In the genomic region with DNA sequence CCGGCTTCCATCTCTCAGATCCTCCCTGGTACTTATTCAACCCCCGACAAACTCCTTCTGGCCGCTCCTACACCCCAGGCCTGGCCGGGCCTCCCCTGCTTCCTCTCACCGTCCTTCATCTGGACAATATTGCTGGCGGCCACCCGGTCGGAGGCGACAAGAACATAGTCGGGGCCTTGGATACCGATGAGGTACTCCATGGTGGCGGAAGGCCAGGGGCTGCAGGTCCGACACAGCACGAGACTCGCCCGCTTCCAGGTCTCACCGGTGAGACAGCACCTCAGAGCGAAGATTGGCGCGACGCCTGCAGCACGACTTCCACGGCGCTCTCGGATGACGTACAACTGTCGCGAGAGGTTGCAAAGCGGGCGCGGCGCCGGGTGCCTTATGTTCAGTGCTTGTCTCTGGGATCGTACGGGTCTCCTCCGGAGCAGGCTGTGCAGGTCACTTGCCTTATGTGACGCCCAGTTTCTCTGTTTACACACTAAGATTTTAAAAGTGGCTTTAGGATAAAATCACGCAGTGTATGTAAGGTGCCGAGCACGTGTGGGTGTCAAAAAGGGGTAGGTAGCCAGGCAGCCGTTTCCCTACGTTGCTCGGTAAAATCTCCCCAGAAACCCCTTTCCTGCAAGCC, we compare ENCODE assay signal across 8 cellular contexts.
DNase-seq lines count a peak whose midpoint lies in the region; ATAC-seq and TF ChIP-seq lines count a peak whose summit lies in the region.

A gene (minus strand): TSS at position 294 of the 634 bp plus-strand sequence. CDS start 94 bp downstream, at position 200.

- peak; percentile 75 for DNase-seq in AG09309 (ENCODE audit: low read depth)
- peak; percentile 91 for DNase-seq in NCI-H446 treated with DMSO at 0.1 percent for 48 hours (lab: John Stamatoyannopoulos, UW)
- DNase-seq in central memory CD8-positive, alpha-beta T cell (ENCODE audit: low spot score in 2 of 2) = peak; percentile 95 to 96
- peak; percentile 96 for DNase-seq in inferior parietal cortex (ENCODE audit: extremely low spot score)
- DNase-seq in smooth muscle cell of the brain vasculature (ENCODE audit: low read depth, low spot score) = peak; percentile 93

- ATAC-seq in GM19025 (IDR thresholded peaks at IDR 0.05; ENCODE audit: low read depth, unreplicated experiment) = peak; percentile 78
- ATAC-seq in HG03342 (IDR thresholded peaks at IDR 0.05; ENCODE audit: unreplicated experiment) = peak; percentile 75
- ATAC-seq in activated CD4-positive, CD25-positive, alpha-beta regulatory T cell treated with anti-CD3 and anti-CD28 coated beads, Interleukin-2, amount 50 U/mL, for 24 hours = peak; percentile 93 to 94
- peak; percentile 90 for ATAC-seq in central memory CD8-positive, alpha-beta T cell (replicated peaks; ENCODE audit: extremely low read depth, poor library complexity, severe bottlenecking)

- peaks cover 23% of the 10 kb centered on the region for H3K36me3 Mint-ChIP-seq in central memory CD8-positive, alpha-beta T cell (ENCODE audit: insufficient read depth)

- no peak for TF ChIP-seq CTCF in AG09309 (IDR thresholded peaks at IDR 0.05; ENCODE audit: control insufficient read depth, insufficient read depth, low read depth, low read length, missing control alignments)

- H3K4me1 Mint-ChIP-seq in central memory CD8-positive, alpha-beta T cell = peaks cover 40% of the 10 kb centered on the region

- H3K27me3 Mint-ChIP-seq in central memory CD8-positive, alpha-beta T cell = peaks cover 27% of the 10 kb centered on the region

- H3K27ac Mint-ChIP-seq in central memory CD8-positive, alpha-beta T cell (ENCODE audit: low read depth) = peak within 1 kb of the TSS; percentile 100

- H3K4me3 ChIP-seq in AG09309 (ENCODE audit: control insufficient read depth, low read depth, low read length) = peak within 1 kb of the TSS; percentile 87

- no peaks in the 10 kb centered on the region for H3K9me3 Mint-ChIP-seq in central memory CD8-positive, alpha-beta T cell

- peak within 1 kb of the TSS; percentile 100 for H3K4me3 Mint-ChIP-seq in central memory CD8-positive, alpha-beta T cell

Comparison
In these comparisons a context has a peak if more than half of its experiments do, and no peak if none do; other contexts are left out.
1. Peak in every context shown above with its lines: DNase-seq, ATAC-seq and H3K4me3 ChIP-seq.